1 cellular context compared by ENCODE assay signal in the genomic region with DNA sequence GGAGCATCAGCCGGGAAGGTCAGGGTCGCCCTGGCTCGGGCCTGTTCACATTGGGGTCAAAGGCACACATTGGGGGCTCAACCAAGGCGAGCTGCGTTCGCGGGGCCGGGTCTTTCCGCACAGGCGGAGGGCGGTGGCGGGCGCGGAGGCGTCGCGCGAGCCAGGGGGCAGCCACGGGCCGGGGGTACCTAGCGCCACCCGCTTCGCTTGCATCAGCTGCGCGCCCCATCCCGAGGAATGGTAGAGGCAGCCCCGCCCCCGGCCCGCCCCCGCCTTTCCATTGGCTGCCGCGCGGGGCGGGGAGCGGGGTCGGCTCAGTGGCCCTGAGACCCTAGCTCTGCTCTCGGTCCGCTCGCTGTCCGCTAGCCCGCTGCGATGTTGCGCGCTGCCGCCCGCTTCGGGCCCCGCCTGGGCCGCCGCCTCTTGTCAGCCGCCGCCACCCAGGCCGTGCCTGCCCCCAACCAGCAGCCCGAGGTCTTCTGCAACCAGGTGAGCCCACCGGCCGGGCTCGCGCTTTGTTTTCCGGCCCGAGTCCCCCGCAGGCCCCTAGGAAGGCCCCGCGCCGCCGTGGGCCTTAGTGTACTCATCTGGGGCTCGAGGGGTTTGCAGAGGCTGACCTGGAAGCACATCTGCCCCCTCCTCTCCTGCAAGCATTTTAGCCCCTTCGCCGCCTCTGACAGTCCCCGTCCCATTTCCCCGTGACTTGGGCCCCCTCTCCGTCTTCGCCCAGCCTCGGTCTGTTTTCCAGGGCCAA.
A peak's percentile ranks its signal among the peaks of the same experiment; 100 is the strongest.
TF ChIP-seq lines count a peak whose summit lies in the region.

A gene (plus strand): TSS at position 326 of the 754 bp plus-strand sequence. CDS start 50 bp downstream, at position 376.

TF ChIP-seq in HepG2, 621 proteins besides CTCF, POLR2A, EP300 and RAD21 (continued from another document):
- TF ChIP-seq, protein P1, sequence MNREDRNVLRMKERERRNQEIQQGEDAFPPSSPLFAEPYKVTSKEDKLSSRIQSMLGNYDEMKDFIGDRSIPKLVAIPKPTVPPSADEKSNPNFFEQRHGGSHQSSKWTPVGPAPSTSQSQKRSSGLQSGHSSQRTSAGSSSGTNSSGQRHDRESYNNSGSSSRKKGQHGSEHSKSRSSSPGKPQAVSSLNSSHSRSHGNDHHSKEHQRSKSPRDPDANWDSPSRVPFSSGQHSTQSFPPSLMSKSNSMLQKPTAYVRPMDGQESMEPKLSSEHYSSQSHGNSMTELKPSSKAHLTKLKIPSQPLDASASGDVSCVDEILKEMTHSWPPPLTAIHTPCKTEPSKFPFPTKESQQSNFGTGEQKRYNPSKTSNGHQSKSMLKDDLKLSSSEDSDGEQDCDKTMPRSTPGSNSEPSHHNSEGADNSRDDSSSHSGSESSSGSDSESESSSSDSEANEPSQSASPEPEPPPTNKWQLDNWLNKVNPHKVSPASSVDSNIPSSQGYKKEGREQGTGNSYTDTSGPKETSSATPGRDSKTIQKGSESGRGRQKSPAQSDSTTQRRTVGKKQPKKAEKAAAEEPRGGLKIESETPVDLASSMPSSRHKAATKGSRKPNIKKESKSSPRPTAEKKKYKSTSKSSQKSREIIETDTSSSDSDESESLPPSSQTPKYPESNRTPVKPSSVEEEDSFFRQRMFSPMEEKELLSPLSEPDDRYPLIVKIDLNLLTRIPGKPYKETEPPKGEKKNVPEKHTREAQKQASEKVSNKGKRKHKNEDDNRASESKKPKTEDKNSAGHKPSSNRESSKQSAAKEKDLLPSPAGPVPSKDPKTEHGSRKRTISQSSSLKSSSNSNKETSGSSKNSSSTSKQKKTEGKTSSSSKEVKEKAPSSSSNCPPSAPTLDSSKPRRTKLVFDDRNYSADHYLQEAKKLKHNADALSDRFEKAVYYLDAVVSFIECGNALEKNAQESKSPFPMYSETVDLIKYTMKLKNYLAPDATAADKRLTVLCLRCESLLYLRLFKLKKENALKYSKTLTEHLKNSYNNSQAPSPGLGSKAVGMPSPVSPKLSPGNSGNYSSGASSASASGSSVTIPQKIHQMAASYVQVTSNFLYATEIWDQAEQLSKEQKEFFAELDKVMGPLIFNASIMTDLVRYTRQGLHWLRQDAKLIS (CRISPR knock-in tag; IDR thresholded peaks at IDR 0.05), result 0 out of 2 replicates have a peak, but pooled peaks have one; percentile 70
- no peak for TF ChIP-seq ATRX (CRISPR knock-in tag; IDR thresholded peaks at IDR 0.05; ENCODE audit: borderline replicate concordance)
- 0 out of 2 replicates have a peak, but pooled peaks have one; percentile 3 for TF ChIP-seq ZNF598 (CRISPR knock-in tag; IDR thresholded peaks at IDR 0.05; ENCODE audit: borderline replicate concordance)
- 0 out of 2 replicates have a peak, but pooled peaks have one; percentile 37 for TF ChIP-seq KLF11 (CRISPR knock-in tag; IDR thresholded peaks at IDR 0.05)
- TF ChIP-seq ZNF614 (CRISPR knock-in tag; IDR thresholded peaks at IDR 0.05; ENCODE audit: borderline replicate concordance), result peak; percentile 24; the same call in 1 of the 2 replicates
- TF ChIP-seq HES4 (CRISPR knock-in tag; IDR thresholded peaks at IDR 0.05; ENCODE audit: borderline replicate concordance), result peak; percentile 71; the same call in 1 of the 2 replicates
- peak; percentile 34; the same call in 1 of the 2 replicates for TF ChIP-seq KDM3A (CRISPR knock-in tag; IDR thresholded peaks at IDR 0.05; ENCODE audit: low read depth)
- no peak for TF ChIP-seq ZNF12 (CRISPR knock-in tag; IDR thresholded peaks at IDR 0.05)
- TF ChIP-seq POGZ (CRISPR knock-in tag; IDR thresholded peaks at IDR 0.05), result peak; percentile 33; the same call in 1 of the 2 replicates
- peak; percentile 30; the same call in 1 of the 2 replicates for TF ChIP-seq MED1 (CRISPR knock-in tag; IDR thresholded peaks at IDR 0.05)
- TF ChIP-seq SIN3A (IDR thresholded peaks at IDR 0.05; ENCODE audit: borderline replicate concordance, low read depth, low read length), result peak; percentile 42; the same call in 1 of the 2 replicates
- TF ChIP-seq, protein P2, sequence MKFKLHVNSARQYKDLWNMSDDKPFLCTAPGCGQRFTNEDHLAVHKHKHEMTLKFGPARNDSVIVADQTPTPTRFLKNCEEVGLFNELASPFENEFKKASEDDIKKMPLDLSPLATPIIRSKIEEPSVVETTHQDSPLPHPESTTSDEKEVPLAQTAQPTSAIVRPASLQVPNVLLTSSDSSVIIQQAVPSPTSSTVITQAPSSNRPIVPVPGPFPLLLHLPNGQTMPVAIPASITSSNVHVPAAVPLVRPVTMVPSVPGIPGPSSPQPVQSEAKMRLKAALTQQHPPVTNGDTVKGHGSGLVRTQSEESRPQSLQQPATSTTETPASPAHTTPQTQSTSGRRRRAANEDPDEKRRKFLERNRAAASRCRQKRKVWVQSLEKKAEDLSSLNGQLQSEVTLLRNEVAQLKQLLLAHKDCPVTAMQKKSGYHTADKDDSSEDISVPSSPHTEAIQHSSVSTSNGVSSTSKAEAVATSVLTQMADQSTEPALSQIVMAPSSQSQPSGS (CRISPR knock-in tag; IDR thresholded peaks at IDR 0.05), result peak; percentile 25; the same call in 1 of the 2 replicates
- peak; percentile 76; the same call in 1 of the 2 replicates for TF ChIP-seq ZNF564 (CRISPR knock-in tag; IDR thresholded peaks at IDR 0.05)
- no peak for TF ChIP-seq LCORL (IDR thresholded peaks at IDR 0.05)
- TF ChIP-seq LCORL (CRISPR knock-in tag; IDR thresholded peaks at IDR 0.05), result peak; percentile 63; the same call in 1 of the 2 replicates
- peak; percentile 44; the same call in 1 of the 2 replicates for TF ChIP-seq SOX5 (CRISPR knock-in tag; IDR thresholded peaks at IDR 0.05; ENCODE audit: borderline replicate concordance)
- TF ChIP-seq CBX5 (CRISPR knock-in tag; IDR thresholded peaks at IDR 0.05; ENCODE audit: borderline replicate concordance), result peak; percentile 48; the same call in 1 of the 2 replicates
- peak; percentile 81 for TF ChIP-seq SAP130 (CRISPR knock-in tag; IDR thresholded peaks at IDR 0.05; ENCODE audit: low read depth)
- TF ChIP-seq, protein P3, sequence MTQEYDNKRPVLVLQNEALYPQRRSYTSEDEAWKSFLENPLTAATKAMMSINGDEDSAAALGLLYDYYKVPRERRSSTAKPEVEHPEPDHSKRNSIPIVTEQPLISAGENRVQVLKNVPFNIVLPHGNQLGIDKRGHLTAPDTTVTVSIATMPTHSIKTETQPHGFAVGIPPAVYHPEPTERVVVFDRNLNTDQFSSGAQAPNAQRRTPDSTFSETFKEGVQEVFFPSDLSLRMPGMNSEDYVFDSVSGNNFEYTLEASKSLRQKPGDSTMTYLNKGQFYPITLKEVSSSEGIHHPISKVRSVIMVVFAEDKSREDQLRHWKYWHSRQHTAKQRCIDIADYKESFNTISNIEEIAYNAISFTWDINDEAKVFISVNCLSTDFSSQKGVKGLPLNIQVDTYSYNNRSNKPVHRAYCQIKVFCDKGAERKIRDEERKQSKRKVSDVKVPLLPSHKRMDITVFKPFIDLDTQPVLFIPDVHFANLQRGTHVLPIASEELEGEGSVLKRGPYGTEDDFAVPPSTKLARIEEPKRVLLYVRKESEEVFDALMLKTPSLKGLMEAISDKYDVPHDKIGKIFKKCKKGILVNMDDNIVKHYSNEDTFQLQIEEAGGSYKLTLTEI (CRISPR knock-in tag; conservative IDR thresholded peaks at IDR 0.05), result no peak
- TF ChIP-seq, protein P4, sequence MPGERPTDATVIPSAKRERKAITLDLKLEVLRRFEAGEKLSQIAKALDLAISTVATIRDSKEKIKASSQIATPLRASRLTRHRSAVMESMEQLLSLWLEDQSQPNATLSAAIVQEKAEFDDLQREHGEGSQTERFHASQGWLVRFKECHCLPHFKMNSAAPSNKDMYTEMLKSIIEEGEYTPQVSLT (CRISPR knock-in tag; IDR thresholded peaks at IDR 0.05; ENCODE audit: borderline replicate concordance, low read depth), result no peak
TF ChIP-seq in HepG2: peak in this region for 227.
